Comparison of ENCODE assay signal across 27 cellular contexts in genomic region chr2:225771691-225772090, GRCh38.
DNase-seq lines count a peak whose midpoint lies in the region; ATAC-seq and TF ChIP-seq lines count a peak whose summit lies in the region.
"Had no signal": no experiment of that assay in that cellular context is flagged by ENCODE, and none has a peak within 500 bp of the region (broad histone marks: within the 10 kb centered on the region; RNA-seq: fewer than 3 reads in every experiment).

No MANE protein-coding gene starts in this region.

- TF ChIP-seq CTCF in foreskin fibroblast (IDR thresholded peaks at IDR 0.05; ENCODE audit: low read depth, low read length): no peak

- no peak overlapping the region for H3K4me3 ChIP-seq in foreskin fibroblast (ENCODE audit: low read depth in 1 of 2, low read length in 2 of 2)
- H3K4me3 ChIP-seq: A549, left lung, ovary, upper lobe of left lung had no signal

- peak; percentile 44 for DNase-seq in kidney tubule cell (ENCODE audit: low spot score)
- no peak for DNase-seq in NCI-H2227 (lab: John Stamatoyannopoulos, UW; ENCODE audit: unreplicated experiment)
- no peak for DNase-seq in foreskin fibroblast
- DNase-seq in NCI-H2107 (lab: John Stamatoyannopoulos, UW): no peak
- DNase-seq: activated CD4-positive, alpha-beta T cell treated with anti-CD3 and anti-CD28 coated beads, Interleukin-2, amount 50 U/mL, for 4 hours; activated CD8-positive, alpha-beta memory T cell treated with anti-CD3 and anti-CD28 coated beads, Interleukin-2, amount 10 ng/mL, durations not matched to agents 7 days and 5 days; activated gamma-delta T cell treated with Interleukin-2 at 50 U/mL for 16 hours; activated naive CD8-positive, alpha-beta T cell treated with anti-CD3 and anti-CD28 coated beads, Interleukin-2, amount 10 ng/mL, durations not matched to agents 7 days and 5 days; activated T-cell treated with anti-CD3 and anti-CD28 coated beads, Interleukin-2, amount 50 U/mL, for 48 hours; aorta; CD4-positive, alpha-beta memory T cell; left lung; mesenchymal stem cell; NCI-H146; NCI-H748 treated with DMSO at 0.1 percent for 48 hours; ovary; Right ventricle myocardium superior; upper lobe of left lung had no signal

- ATAC-seq in GM18907 (IDR thresholded peaks at IDR 0.05; ENCODE audit: unreplicated experiment) (peak; percentile 68), HG02678 (IDR thresholded peaks at IDR 0.05; ENCODE audit: unreplicated experiment) (peak; percentile 45), HG03432 (IDR thresholded peaks at IDR 0.05; ENCODE audit: unreplicated experiment) (peak; percentile 58), HG03439 (IDR thresholded peaks at IDR 0.05; ENCODE audit: unreplicated experiment) (no peak)
- ATAC-seq: A549; activated CD4-positive, CD25-positive, alpha-beta regulatory T cell treated with anti-CD3 and anti-CD28 coated beads, Interleukin-2, amount 50 U/mL, for 24 hours; activated CD8-positive, alpha-beta memory T cell treated with anti-CD3 and anti-CD28 coated beads, Interleukin-2, amount 10 ng/mL, durations not matched to agents 7 days and 5 days; left lung; Panc1; SK-N-SH treated with all-trans-retinoic acid at 6 μM for 48 hours; stimulated activated memory B cell treated with anti-CD40 and anti-IgM and Interleukin-4, amounts not matched to agents 10 μg/mL and 1 μg/mL and 100 μg/mL, for 72 hours had no signal
